15 cellular contexts compared by ENCODE assay signal in the genomic region with DNA sequence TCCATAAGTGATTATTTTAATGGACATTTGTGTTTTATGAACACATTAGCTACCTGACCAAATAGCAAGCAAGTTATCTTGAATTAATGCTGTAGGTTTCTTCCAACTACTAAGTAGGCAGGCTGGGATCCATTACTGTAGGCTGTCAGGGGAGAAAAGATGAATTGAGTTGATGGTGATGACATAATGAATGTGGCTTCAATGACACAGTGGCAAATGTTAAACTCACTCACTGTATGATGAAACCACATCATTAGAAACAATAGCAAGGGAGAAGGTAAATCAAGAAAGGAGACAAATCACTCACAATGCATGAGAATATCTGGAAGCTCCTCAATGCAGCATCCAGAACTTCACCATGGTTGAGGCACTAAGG.
DNase-seq lines count a peak whose midpoint lies in the region; ATAC-seq and TF ChIP-seq lines count a peak whose summit lies in the region.
"Had no signal": no experiment of that assay in that cellular context is flagged by ENCODE, and none has a peak within 500 bp of the region (broad histone marks: within the 10 kb centered on the region; RNA-seq: fewer than 3 reads in every experiment).

No MANE protein-coding gene starts in this region.

- H3K9me3 Mint-ChIP-seq in activated B cell treated with CpG ODN at 0.5 μM for 24 hours, result no peaks in the 10 kb centered on the region

- H3K9me3 ChIP-seq in spleen (no peaks in the 10 kb centered on the region), psoas muscle (no peaks in the 10 kb centered on the region), gastrocnemius medialis (no peaks in the 10 kb centered on the region)

- H3K27ac ChIP-seq in spleen (peak overlapping the region in 5 of 8 donors; percentile 66 to 81 (median 77)), psoas muscle (no peak overlapping the region), gastrocnemius medialis (no peak overlapping the region)
- H3K27ac ChIP-seq: cardiac muscle cell had no signal

- in situ Hi-C loops in gastrocnemius medialis (cut with MboI; ENCODE audit: low sequenced_read_pairs in 4 of 4), result no loop called here

- peaks cover 17% of the 10 kb centered on the region for H3K4me1 Mint-ChIP-seq in activated B cell treated with CpG ODN at 0.5 μM for 24 hours

- ATAC-seq in GM21367 (IDR thresholded peaks at IDR 0.05; ENCODE audit: unreplicated experiment), result peak; percentile 25
- peak; percentile 10 for ATAC-seq in HG03097 (IDR thresholded peaks at IDR 0.05; ENCODE audit: low FRiP score, unreplicated experiment)
- ATAC-seq in activated B cell treated with CpG ODN at 0.5 μM for 24 hours (ENCODE audit: low read depth), result no peak
- no peak for ATAC-seq in psoas muscle
- no peak for ATAC-seq in gastrocnemius medialis
- ATAC-seq: HCT116 had no signal

- H3K4me3 ChIP-seq in spleen (no peak overlapping the region), psoas muscle (no peak overlapping the region), gastrocnemius medialis (no peak overlapping the region)
- H3K4me3 ChIP-seq: cardiac muscle cell had no signal

- H3K4me1 ChIP-seq in spleen, result peaks cover 0 to 23% (median 6%) of the 10 kb centered on the region in 6 donors
- peaks cover 3% of the 10 kb centered on the region for H3K4me1 ChIP-seq in psoas muscle
- no peaks in the 10 kb centered on the region for H3K4me1 ChIP-seq in gastrocnemius medialis

- H3K27me3 Mint-ChIP-seq in activated B cell treated with CpG ODN at 0.5 μM for 24 hours, result peaks cover 5% of the 10 kb centered on the region

- no peak for TF ChIP-seq CTCF in activated B cell treated with CpG ODN at 0.5 μM for 24 hours (IDR thresholded peaks at IDR 0.05)
- TF ChIP-seq CTCF in spleen (IDR thresholded peaks at IDR 0.05 in 8 of 11, conservative IDR thresholded peaks at IDR 0.05 in 3 of 11), result no peak
- no peak for TF ChIP-seq CTCF in psoas muscle (IDR thresholded peaks at IDR 0.05)
- no peak for TF ChIP-seq CTCF in gastrocnemius medialis (IDR thresholded peaks at IDR 0.05 in 4 of 5, conservative IDR thresholded peaks at IDR 0.05 in 1 of 5)

- no peaks in the 10 kb centered on the region for H3K36me3 Mint-ChIP-seq in activated B cell treated with CpG ODN at 0.5 μM for 24 hours (ENCODE audit: low read depth)
- H3K36me3 Mint-ChIP-seq: CD4-positive, alpha-beta memory T cell had no signal

- intact Hi-C loops in activated B cell treated with CpG ODN at 0.5 μM for 24 hours (cut with micrococcal nuclease), result no loop called here
- intact Hi-C loops in spleen (cut with DNase I; ENCODE audit: low total_unique reads), result no loop called here
- intact Hi-C loops in psoas muscle (cut with DNase I), result no loop called here
- intact Hi-C loops in gastrocnemius medialis (cut with DNase I; ENCODE audit: low total_unique reads), result no loop called here

- H3K27me3 ChIP-seq in spleen (replicated peaks in 1 of 7) (no peaks in the 10 kb centered on the region), psoas muscle (ENCODE audit: insufficient read depth in 3 of 3, low read length in 2 of 3) (no peaks in the 10 kb centered on the region), gastrocnemius medialis (no peaks in the 10 kb centered on the region)
- H3K27me3 ChIP-seq: cardiac muscle cell had no signal

- no peak overlapping the region for H3K4me3 Mint-ChIP-seq in activated B cell treated with CpG ODN at 0.5 μM for 24 hours
- H3K4me3 Mint-ChIP-seq: neural crest cell had no signal

- TF ChIP-seq POLR2A in spleen (IDR thresholded peaks at IDR 0.05), result no peak
- no peak for TF ChIP-seq POLR2A in gastrocnemius medialis (IDR thresholded peaks at IDR 0.05)

- POLR2A ChIA-PET in activated B cell treated with CpG ODN at 0.5 μM for 24 hours (lab: Charles Lee), result no interaction called here

- peak overlapping the region; percentile 78 for H3K27ac Mint-ChIP-seq in activated B cell treated with CpG ODN at 0.5 μM for 24 hours

- CTCF ChIA-PET in activated B cell treated with CpG ODN at 0.5 μM for 24 hours (lab: Charles Lee), result interaction anchor here (0.9 kb wide), 1 partner anchor 685 kb away, joined by 3 read pairs; no protein-coding TSS in a partner anchor

- DNase-seq in activated B cell treated with CpG ODN at 0.5 μM for 24 hours (no peak), spleen (no peak), psoas muscle (no peak), EL (no peak), gastrocnemius medialis (no peak)
- DNase-seq: activated naive CD4-positive, alpha-beta T cell treated with Interleukin-2 at 50 U/mL for 16 hours; NCI-H1048; NCI-H226; trophoblast cell had no signal

- H3K36me3 ChIP-seq in spleen (no peaks in the 10 kb centered on the region), psoas muscle (ENCODE audit: insufficient read depth in 1 of 2, low read depth in 1 of 2) (no peaks in the 10 kb centered on the region), gastrocnemius medialis (no peaks in the 10 kb centered on the region)
- H3K36me3 ChIP-seq: cardiac muscle cell had no signal

Comparison
In these comparisons a context has a peak if more than half of its experiments do, and no peak if none do; other contexts are left out.
1. ATAC-seq: peak in GM21367 (single experiment) and HG03097 (single experiment); none in activated B cell treated with CpG ODN at 0.5 μM for 24 hours (single experiment), psoas muscle (0 of 4) and gastrocnemius medialis (0 of 2).
2. H3K27ac ChIP-seq: peak in spleen (5 of 8); none in psoas muscle (single experiment) and gastrocnemius medialis (0 of 4).